ENCODE assay signal across 1 cellular context in the genomic region with DNA sequence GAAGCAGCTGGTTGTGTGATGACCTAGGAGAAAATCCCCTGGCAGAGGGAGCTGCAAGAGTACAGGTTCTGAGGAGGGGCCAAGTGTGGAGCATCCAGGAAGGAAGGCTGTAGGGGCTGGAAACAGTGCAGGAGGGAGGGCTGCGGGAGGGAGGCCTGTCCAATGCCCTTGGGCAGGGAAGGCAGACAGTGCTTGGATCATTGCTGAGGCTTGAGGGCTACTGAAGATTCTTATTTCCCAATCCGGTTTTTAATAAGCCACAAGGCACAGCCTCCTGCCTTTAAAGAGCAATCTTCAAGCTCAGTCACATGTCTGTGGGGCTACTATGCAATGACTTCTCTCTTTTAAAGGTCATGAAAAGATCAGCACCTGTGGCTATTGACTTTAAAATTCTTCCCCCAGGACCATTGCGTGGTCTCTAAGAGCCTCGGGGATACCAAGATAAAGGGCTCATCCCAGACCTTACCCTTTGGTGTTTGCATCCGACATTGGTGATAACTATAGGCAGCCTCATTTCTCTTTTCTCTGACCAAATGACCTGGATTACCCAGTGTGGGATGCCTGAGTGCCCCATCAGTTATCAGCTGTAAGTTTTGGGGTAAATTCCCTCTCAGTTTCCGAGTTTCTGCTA.
TF ChIP-seq lines count a peak whose summit lies in the region.

No MANE protein-coding gene starts in this region.

TF ChIP-seq in GM12878, 131 proteins besides CTCF, POLR2A, EP300 and RAD21 (continued from another document):
- TF ChIP-seq, protein P1, sequence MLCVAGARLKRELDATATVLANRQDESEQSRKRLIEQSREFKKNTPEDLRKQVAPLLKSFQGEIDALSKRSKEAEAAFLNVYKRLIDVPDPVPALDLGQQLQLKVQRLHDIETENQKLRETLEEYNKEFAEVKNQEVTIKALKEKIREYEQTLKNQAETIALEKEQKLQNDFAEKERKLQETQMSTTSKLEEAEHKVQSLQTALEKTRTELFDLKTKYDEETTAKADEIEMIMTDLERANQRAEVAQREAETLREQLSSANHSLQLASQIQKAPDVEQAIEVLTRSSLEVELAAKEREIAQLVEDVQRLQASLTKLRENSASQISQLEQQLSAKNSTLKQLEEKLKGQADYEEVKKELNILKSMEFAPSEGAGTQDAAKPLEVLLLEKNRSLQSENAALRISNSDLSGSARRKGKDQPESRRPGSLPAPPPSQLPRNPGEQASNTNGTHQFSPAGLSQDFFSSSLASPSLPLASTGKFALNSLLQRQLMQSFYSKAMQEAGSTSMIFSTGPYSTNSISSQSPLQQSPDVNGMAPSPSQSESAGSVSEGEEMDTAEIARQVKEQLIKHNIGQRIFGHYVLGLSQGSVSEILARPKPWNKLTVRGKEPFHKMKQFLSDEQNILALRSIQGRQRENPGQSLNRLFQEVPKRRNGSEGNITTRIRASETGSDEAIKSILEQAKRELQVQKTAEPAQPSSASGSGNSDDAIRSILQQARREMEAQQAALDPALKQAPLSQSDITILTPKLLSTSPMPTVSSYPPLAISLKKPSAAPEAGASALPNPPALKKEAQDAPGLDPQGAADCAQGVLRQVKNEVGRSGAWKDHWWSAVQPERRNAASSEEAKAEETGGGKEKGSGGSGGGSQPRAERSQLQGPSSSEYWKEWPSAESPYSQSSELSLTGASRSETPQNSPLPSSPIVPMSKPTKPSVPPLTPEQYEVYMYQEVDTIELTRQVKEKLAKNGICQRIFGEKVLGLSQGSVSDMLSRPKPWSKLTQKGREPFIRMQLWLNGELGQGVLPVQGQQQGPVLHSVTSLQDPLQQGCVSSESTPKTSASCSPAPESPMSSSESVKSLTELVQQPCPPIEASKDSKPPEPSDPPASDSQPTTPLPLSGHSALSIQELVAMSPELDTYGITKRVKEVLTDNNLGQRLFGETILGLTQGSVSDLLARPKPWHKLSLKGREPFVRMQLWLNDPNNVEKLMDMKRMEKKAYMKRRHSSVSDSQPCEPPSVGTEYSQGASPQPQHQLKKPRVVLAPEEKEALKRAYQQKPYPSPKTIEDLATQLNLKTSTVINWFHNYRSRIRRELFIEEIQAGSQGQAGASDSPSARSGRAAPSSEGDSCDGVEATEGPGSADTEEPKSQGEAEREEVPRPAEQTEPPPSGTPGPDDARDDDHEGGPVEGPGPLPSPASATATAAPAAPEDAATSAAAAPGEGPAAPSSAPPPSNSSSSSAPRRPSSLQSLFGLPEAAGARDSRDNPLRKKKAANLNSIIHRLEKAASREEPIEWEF (IDR thresholded peaks at IDR 0.05; ENCODE audit: insufficient replicate concordance, low read depth, low read length), result no peak
